ENCODE assay signal across 29 cellular contexts in the genomic region with DNA sequence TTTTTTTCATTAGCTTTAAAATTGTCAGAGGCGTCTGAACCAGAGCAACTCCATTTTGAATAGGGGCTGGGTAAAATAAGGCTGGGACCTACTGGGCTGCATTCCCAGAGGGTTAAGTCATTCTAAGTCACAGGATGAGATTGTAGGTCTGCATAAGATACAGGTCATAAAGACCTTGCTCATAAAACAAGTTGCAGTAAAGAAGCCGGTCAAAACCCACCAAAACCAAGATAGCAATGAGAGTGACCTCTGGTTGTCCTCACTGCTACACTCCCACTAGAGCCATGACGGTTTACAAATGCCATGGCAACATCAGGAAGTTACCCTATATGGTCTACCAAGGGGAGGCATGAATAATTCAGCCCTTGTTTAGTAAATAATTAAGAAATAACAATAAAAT.
A peak's percentile ranks its signal among the peaks of the same experiment; 100 is the strongest.
DNase-seq lines count a peak whose midpoint lies in the region; ATAC-seq, FAIRE-seq and TF ChIP-seq lines count a peak whose summit lies in the region.
"Had no signal": no experiment of that assay in that cellular context is flagged by ENCODE, and none has a peak within 500 bp of the region (broad histone marks: within the 10 kb centered on the region; RNA-seq: fewer than 3 reads in every experiment).

No MANE protein-coding gene starts in this region.

- H3K4me1 Mint-ChIP-seq in activated T-cell treated with anti-CD3 and anti-CD28 coated beads, Interleukin-2, amount 50 U/mL, for 72 hours (ENCODE audit: low read depth), result no peaks in the 10 kb centered on the region
- H3K4me1 Mint-ChIP-seq: nephron progenitor cell had no signal

- peak; percentile 47 for DNase-seq in A172 (ENCODE audit: low spot score)
- DNase-seq in OCI-M1 (lab: John Stamatoyannopoulos, UW), result peak; percentile 14
- DNase-seq in bronchial epithelial cell (ENCODE audit: low read depth), result peak; percentile 41
- peak; percentile 41 for DNase-seq in kidney tubule cell (ENCODE audit: low spot score)
- no peak for DNase-seq in left ventricle myocardium superior
- DNase-seq in activated T-cell treated with anti-CD3 and anti-CD28 coated beads, Interleukin-2, amount 50 U/mL, for 72 hours, result no peak
- DNase-seq in left colon, result no peak
- DNase-seq: 8988T; activated CD4-positive, alpha-beta T cell treated with anti-CD3 and anti-CD28 coated beads for 4 hours; activated T-cell treated with anti-CD3 and anti-CD28 coated beads for 4 hours; caudate nucleus; CD4-positive, alpha-beta T cell; cortex of kidney; effector memory CD4-positive, alpha-beta T cell; glutamatergic neuron; NCI-H1417; NCI-H2029; NCI-H524 treated with DMSO at 0.1 percent for 48 hours; nephron progenitor cell; NK-92 treated with Interleukin-12 subunit alpha and Interleukin-12 subunit beta, amount 100 ng/mL, for 24 hours; PC-9; SHP77 treated with DMSO at 0.1 percent for 48 hours; stimulated activated naive CD4-positive, alpha-beta T cell; upper lobe of right lung had no signal

- H3K4me3 Mint-ChIP-seq in activated T-cell treated with anti-CD3 and anti-CD28 coated beads, Interleukin-2, amount 50 U/mL, for 72 hours, result no peak overlapping the region
- H3K4me3 Mint-ChIP-seq: CD4-positive, alpha-beta T cell; nephron progenitor cell; T-helper 2 cell treated with Interferon-gamma antibody and Interleukin-4, amounts not matched to agents 5 μg/mL and 100 μg/mL, for 36 hours had no signal

- intact Hi-C loops in left ventricle myocardium superior (cut with micrococcal nuclease) (no loop called here), left colon (cut with DNase I, micrococcal nuclease) (no loop called here)

- ATAC-seq in left ventricle myocardium superior, result no peak
- ATAC-seq in HG02970 (IDR thresholded peaks at IDR 0.05; ENCODE audit: low FRiP score, unreplicated experiment), result no peak
- no peak for ATAC-seq in activated T-cell treated with anti-CD3 and anti-CD28 coated beads, Interleukin-2, amount 50 U/mL, for 72 hours (replicated peaks in 1 of 2)
- ATAC-seq in left colon, result no peak
- ATAC-seq: activated naive CD4-positive, alpha-beta T cell treated with anti-CD3 and anti-CD28 coated beads, Interleukin-2, amount 50 U/mL, for 72 hours; GM12878; upper lobe of right lung had no signal

- H3K27me3 Mint-ChIP-seq in activated T-cell treated with anti-CD3 and anti-CD28 coated beads, Interleukin-2, amount 50 U/mL, for 72 hours (ENCODE audit: low read depth), result no peaks in the 10 kb centered on the region
- H3K27me3 Mint-ChIP-seq: CD4-positive, alpha-beta T cell had no signal

- no peaks in the 10 kb centered on the region for H3K36me3 Mint-ChIP-seq in activated T-cell treated with anti-CD3 and anti-CD28 coated beads, Interleukin-2, amount 50 U/mL, for 72 hours (ENCODE audit: insufficient read depth in 2 of 2)
- H3K36me3 Mint-ChIP-seq: activated naive CD4-positive, alpha-beta T cell treated with anti-CD3 and anti-CD28 coated beads, Interleukin-2, amount 50 U/mL, for 72 hours had no signal

- H3K9me3 Mint-ChIP-seq in activated T-cell treated with anti-CD3 and anti-CD28 coated beads, Interleukin-2, amount 50 U/mL, for 72 hours, result no peaks in the 10 kb centered on the region
- H3K9me3 Mint-ChIP-seq: activated naive CD4-positive, alpha-beta T cell treated with anti-CD3 and anti-CD28 coated beads, Interleukin-2, amount 50 U/mL, for 72 hours; CD4-positive, alpha-beta T cell; T-helper 2 cell treated with Interferon-gamma antibody and Interleukin-4, amounts not matched to agents 5 μg/mL and 100 μg/mL, for 36 hours had no signal

- no peak overlapping the region for H3K4me3 ChIP-seq in bronchial epithelial cell (ENCODE audit: low read depth, low read length)
- H3K4me3 ChIP-seq: GM12878, PC-9, suprapubic skin, upper lobe of right lung had no signal

- H3K36me3 ChIP-seq in bronchial epithelial cell (ENCODE audit: control insufficient read depth, insufficient read depth, low read length), result peaks cover 3% of the 10 kb centered on the region

- TF ChIP-seq CTCF in bronchial epithelial cell (IDR thresholded peaks at IDR 0.05; ENCODE audit: insufficient read depth, low read length, severe bottlenecking), result no peak

- no peak overlapping the region for H3K27ac Mint-ChIP-seq in activated T-cell treated with anti-CD3 and anti-CD28 coated beads, Interleukin-2, amount 50 U/mL, for 72 hours
- H3K27ac Mint-ChIP-seq: activated naive CD4-positive, alpha-beta T cell treated with anti-CD3 and anti-CD28 coated beads, Interleukin-2, amount 50 U/mL, for 72 hours; CD4-positive, alpha-beta T cell; nephron progenitor cell; T-helper 2 cell treated with Interferon-gamma antibody and Interleukin-4, amounts not matched to agents 5 μg/mL and 100 μg/mL, for 36 hours had no signal

- no peak for FAIRE-seq in bronchial epithelial cell (lab: Jason Lieb, UNC)
- FAIRE-seq: GM12878 had no signal

- H3K27me3 ChIP-seq in bronchial epithelial cell (ENCODE audit: control insufficient read depth, insufficient read depth, low read length), result no peaks in the 10 kb centered on the region
- H3K27me3 ChIP-seq: suprapubic skin, upper lobe of right lung had no signal

Comparison
In these comparisons a context has a peak if more than half of its experiments do, and no peak if none do; other contexts are left out.
1. DNase-seq: peak in A172 (single experiment), OCI-M1 (single experiment), bronchial epithelial cell (single experiment) and kidney tubule cell (single experiment); none in left ventricle myocardium superior (single experiment), activated T-cell treated with anti-CD3 and anti-CD28 coated beads, Interleukin-2, amount 50 U/mL, for 72 hours (0 of 2) and left colon (0 of 2).